In the genomic region with DNA sequence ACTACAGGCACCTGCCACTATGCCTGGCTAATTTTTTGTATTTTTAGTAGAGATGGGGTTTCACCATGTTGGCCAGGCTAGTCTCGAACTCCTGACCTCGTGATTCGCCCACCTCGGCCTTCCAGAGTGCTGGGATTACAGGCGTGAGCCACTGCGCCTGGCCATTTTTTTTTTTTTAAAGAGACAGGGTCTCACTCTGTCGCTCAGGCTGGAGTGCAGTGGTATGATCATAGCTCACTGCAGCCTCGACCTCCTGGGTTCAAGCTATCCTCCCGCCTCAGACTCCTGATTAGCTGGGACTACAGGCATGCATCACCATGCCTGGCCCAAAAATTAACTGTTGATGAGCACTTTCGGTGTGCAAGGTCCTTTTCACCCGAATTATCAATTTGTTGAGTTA, we compare ENCODE assay signal across 12 cellular contexts. TPM values are rescaled to one million over a fixed set of nuclear protein-coding genes. Genes with fewer than 3 reads are reported as not detected.
"Had no signal": no experiment of that assay in that cellular context is flagged by ENCODE, and none has a peak within 500 bp of the region (broad histone marks: within the 10 kb centered on the region; RNA-seq: fewer than 3 reads in every experiment).

No MANE protein-coding gene starts in this region.

RNA-seq across cellular contexts. Expression of gene NPHS1, which starts 16.2 kb away (rescaled TPM):
- total RNA-seq: OCI-LY7, PC-3, PC-9, Peyer's patch, Right ventricle myocardium inferior, Right ventricle myocardium superior, RPMI7951, SJCRH30, SJSA1, SK-MEL-5 had no signal
- polyA plus RNA-seq: SK-N-SH had no signal

RNA-seq across cellular contexts. Expression of gene KIRREL2, which starts 20.6 kb away (rescaled TPM):
- total RNA-seq: PC-3, PC-9, Right ventricle myocardium inferior, Right ventricle myocardium superior, RPMI7951, SJCRH30, SJSA1 had no signal

RNA-seq across cellular contexts. Expression of gene PRODH2, which starts 23.5 kb away (rescaled TPM):
- total RNA-seq: OCI-LY7, PC-3, PC-9, Peyer's patch, Right ventricle myocardium inferior, Right ventricle myocardium superior, RPMI7951, SJCRH30, SJSA1, SK-MEL-5, T-cell had no signal
- polyA plus RNA-seq: SK-N-SH had no signal
